9 cellular contexts compared by ENCODE assay signal in the genomic region with DNA sequence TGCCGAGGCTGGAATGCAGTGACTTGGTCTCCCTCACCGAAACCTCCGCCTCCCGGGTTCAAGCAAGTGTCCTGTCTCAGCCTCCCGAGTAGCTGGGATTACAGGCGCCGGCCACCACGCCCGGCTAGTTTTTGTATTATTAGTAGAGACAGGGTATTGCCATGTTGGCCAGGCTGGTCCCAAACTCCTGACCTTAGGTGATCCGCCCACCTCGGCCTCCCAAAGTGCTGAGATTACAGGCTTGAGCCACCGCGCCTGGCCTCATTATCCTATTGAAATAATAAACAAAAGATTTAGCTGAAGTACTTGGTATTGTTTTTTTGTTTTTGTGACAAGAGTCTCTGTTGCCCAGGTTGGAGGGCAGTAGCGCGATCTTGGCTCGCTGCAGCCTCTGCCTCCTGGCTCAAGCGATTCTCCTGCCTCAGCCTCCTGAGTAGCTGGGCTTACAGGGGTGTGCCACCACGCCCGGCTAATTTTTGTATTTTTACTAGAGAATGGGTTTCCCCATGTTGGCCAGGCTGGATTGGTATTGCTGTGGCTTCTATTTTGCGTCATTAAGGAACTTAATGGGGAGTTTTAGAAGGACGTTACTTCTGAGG. TPM values are rescaled to one million over a fixed set of nuclear protein-coding genes. Genes with fewer than 3 reads are reported as not detected.
DNase-seq lines count a peak whose midpoint lies in the region; ATAC-seq and TF ChIP-seq lines count a peak whose summit lies in the region.
"Had no signal": no experiment of that assay in that cellular context is flagged by ENCODE, and none has a peak within 500 bp of the region (broad histone marks: within the 10 kb centered on the region; RNA-seq: fewer than 3 reads in every experiment).

No MANE protein-coding gene starts in this region.

- H3K27me3 ChIP-seq in BJ (ENCODE audit: control insufficient read depth, insufficient read depth, low read length): no peaks in the 10 kb centered on the region

- peak overlapping the region; percentile 98 to 99 for H3K27ac Mint-ChIP-seq in natural killer cell treated with Interleukin-12 subunit alpha and Interleukin-12 subunit beta and Interleukin-15 and Interleukin-18, amount 100 ng/mL, for 72 hours

- ATAC-seq in natural killer cell treated with Interleukin-12 subunit alpha and Interleukin-12 subunit beta and Interleukin-15 and Interleukin-18, amount 100 ng/mL, for 72 hours: no peak

- peak overlapping the region; percentile 82 for H3K27ac ChIP-seq in KOPT-K1 (ENCODE audit: low read depth, low read length, poor library complexity, severe bottlenecking)
- H3K27ac ChIP-seq in coronary artery: peak overlapping the region in 1 of 2 donors; percentile 68

- CTCF ChIA-PET in BJ (lab: Yijun Ruan, JAX): no interaction called here

- peak overlapping the region; percentile 96 for H3K4me3 Mint-ChIP-seq in natural killer cell treated with Interleukin-12 subunit alpha and Interleukin-12 subunit beta and Interleukin-15 and Interleukin-18, amount 100 ng/mL, for 72 hours

- no peaks in the 10 kb centered on the region for H3K9me3 ChIP-seq in KOPT-K1 (ENCODE audit: insufficient read depth, low read length, poor library complexity, severe bottlenecking)

- TF ChIP-seq CTCF in BJ (IDR thresholded peaks at IDR 0.05; ENCODE audit: insufficient read depth, low read depth, low read length) (no peak), coronary artery (IDR thresholded peaks at IDR 0.05) (no peak), GM10266 (IDR thresholded peaks at IDR 0.05; ENCODE audit: control insufficient read depth, insufficient read depth, low read depth, missing control alignments) (no peak)

- H3K36me3 ChIP-seq in BJ (ENCODE audit: control insufficient read depth, insufficient read depth, low read length) (peaks cover 17% of the 10 kb centered on the region), KOPT-K1 (ENCODE audit: insufficient read depth, low read length) (peaks cover 56% of the 10 kb centered on the region)

- POLR2A ChIA-PET in BJ (lab: Charles Lee): no interaction called here

- H3K4me3 ChIP-seq in BJ (ENCODE audit: low read depth, low read length): peak overlapping the region; percentile 73
- H3K4me3 ChIP-seq in coronary artery: peak overlapping the region; percentile 79

- no peaks in the 10 kb centered on the region for H3K27me3 Mint-ChIP-seq in natural killer cell treated with Interleukin-12 subunit alpha and Interleukin-12 subunit beta and Interleukin-15 and Interleukin-18, amount 100 ng/mL, for 72 hours

- peaks cover 46% of the 10 kb centered on the region for H3K36me3 Mint-ChIP-seq in natural killer cell treated with Interleukin-12 subunit alpha and Interleukin-12 subunit beta and Interleukin-15 and Interleukin-18, amount 100 ng/mL, for 72 hours

- DNase-seq in BJ (ENCODE audit: low read depth): no peak
- no peak for DNase-seq in coronary artery (ENCODE audit: low spot score)
- DNase-seq in natural killer cell treated with Interleukin-12 subunit alpha and Interleukin-12 subunit beta and Interleukin-15 and Interleukin-18, amount 100 ng/mL, for 72 hours (ENCODE audit: low spot score): no peak
- no peak for DNase-seq in GM10266 (ENCODE audit: extremely low spot score)
- DNase-seq in activated gamma-delta T cell (lab: John Stamatoyannopoulos, UW): no peak
- no peak for DNase-seq in stimulated activated CD4-positive, alpha-beta T cell treated with anti-CD3 and anti-CD28 coated beads, Interleukin-2, amount 100 ng/mL, for 48 hours
- no peak for DNase-seq in dedifferentiated amniotic fluid mesenchymal stem cell (ENCODE audit: extremely low spot score)
- DNase-seq: NCI-H446 had no signal

- peaks cover 42 to 43% of the 10 kb centered on the region in 2 donors for H3K4me1 Mint-ChIP-seq in natural killer cell treated with Interleukin-12 subunit alpha and Interleukin-12 subunit beta and Interleukin-15 and Interleukin-18, amount 100 ng/mL, for 72 hours (ENCODE audit: low read depth in 2 of 2)

- no peaks in the 10 kb centered on the region for H3K9me3 Mint-ChIP-seq in natural killer cell treated with Interleukin-12 subunit alpha and Interleukin-12 subunit beta and Interleukin-15 and Interleukin-18, amount 100 ng/mL, for 72 hours

RNA-seq across cellular contexts. Expression of a gene that starts 1.5 kb away (rescaled TPM):
- polyA plus RNA-seq in BJ (2011; rRNA removed): 507 and 1,233 TPM in 2 replicates
- 69.8 and 81.7 TPM in 2 replicates for polyA minus RNA-seq in BJ (2011; rRNA and poly(A)+ RNA removed)
- 100 to 1,000 TPM; 683 to 726 TPM for total RNA-seq in natural killer cell treated with Interleukin-12 subunit alpha and Interleukin-12 subunit beta and Interleukin-15 and Interleukin-18, amount 100 ng/mL, for 72 hours

RNA-seq across cellular contexts. Expression of a gene that starts 8.5 kb away (rescaled TPM):
- 4.5 and 5.2 TPM in 2 replicates for polyA plus RNA-seq in BJ (2011; rRNA removed)
- polyA minus RNA-seq in BJ (2011; rRNA and poly(A)+ RNA removed): 5.9 and 6.6 TPM in 2 replicates
- total RNA-seq in natural killer cell treated with Interleukin-12 subunit alpha and Interleukin-12 subunit beta and Interleukin-15 and Interleukin-18, amount 100 ng/mL, for 72 hours: 1 to 10 TPM; 2.6 to 4.2 TPM
